Comparison of ENCODE assay signal across 1 cellular context in genomic region chr19:5622465-5623396, GRCh38.
A peak's percentile ranks its signal among the peaks of the same experiment; 100 is the strongest.
TF ChIP-seq lines count a peak whose summit lies in the region.

SAFB (plus strand) TSS chr19:5623083; CDS start chr19:5623206, 123 bp downstream.
SAFB2 (minus strand) TSS chr19:5622776; CDS start chr19:5622715, 61 bp downstream.

TF ChIP-seq in liver, 16 proteins besides CTCF, POLR2A, EP300 and RAD21 (continued from another document):
- peak; percentile 68 for TF ChIP-seq REST (IDR thresholded peaks at IDR 0.05)
- no peak for TF ChIP-seq FOXA1 (IDR thresholded peaks at IDR 0.05)
- TF ChIP-seq HNF4A (conservative IDR thresholded peaks at IDR 0.05): peak in 1 of 2 donors; percentile 8
- peak; percentile 10 to 36 for TF ChIP-seq RXRA (IDR thresholded peaks at IDR 0.05)
